Comparison of ENCODE assay signal across 8 cellular contexts in the genomic region with DNA sequence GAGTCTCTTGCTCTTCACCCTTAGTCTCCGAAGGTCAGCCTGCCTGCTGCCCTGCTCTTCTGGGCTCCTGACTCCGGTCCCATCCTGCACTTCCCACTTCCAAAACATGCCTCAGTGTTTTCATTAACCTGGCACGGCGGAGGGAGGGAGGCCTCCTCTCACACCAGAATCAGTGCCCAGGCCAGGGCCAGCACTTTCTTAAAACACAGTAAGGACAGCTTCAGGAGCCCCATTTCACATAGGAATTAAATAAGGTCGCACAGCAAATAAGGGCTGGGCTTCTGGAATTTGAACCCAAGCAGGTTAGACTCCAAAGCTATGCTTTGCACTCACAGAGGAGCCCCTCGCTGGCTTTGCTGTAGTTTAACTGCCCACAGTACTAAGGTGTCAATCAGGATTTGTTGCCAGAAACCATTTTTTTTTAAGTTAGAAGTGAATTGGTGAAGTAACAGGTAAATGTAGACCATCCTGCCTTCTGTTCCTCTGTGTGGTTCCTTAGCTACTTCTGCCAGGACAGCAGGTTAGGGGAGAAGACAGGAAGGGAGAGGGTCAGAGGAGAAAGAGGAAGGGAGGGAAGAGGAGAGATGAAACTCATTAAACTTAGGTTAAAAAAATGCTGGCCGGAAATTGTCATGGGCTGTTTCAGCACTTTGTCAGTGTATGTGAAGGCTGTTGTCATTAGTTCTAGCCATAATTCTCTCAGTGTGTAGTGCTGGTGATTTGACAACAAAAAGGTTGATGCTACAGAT. TPM values are rescaled to one million over a fixed set of nuclear protein-coding genes. Genes with fewer than 3 reads are reported as not detected.
DNase-seq lines count a peak whose midpoint lies in the region; ATAC-seq, FAIRE-seq and TF ChIP-seq lines count a peak whose summit lies in the region.

No MANE protein-coding gene starts in this region.

- H3K4me1 Mint-ChIP-seq in activated CD4-positive, alpha-beta T cell treated with anti-CD3 and anti-CD28 coated beads, Interleukin-2, amount 10 ng/mL, durations not matched to agents 24 days and 14 days, result peaks cover 18% of the 10 kb centered on the region
- peaks cover 64% of the 10 kb centered on the region for H3K4me1 Mint-ChIP-seq in astrocyte (ENCODE audit: low read depth, unreplicated experiment)

- no peaks in the 10 kb centered on the region for H3K79me2 ChIP-seq in astrocyte (ENCODE audit: insufficient read depth, low read length)

- intact Hi-C loops in activated CD4-positive, alpha-beta T cell treated with anti-CD3 and anti-CD28 coated beads, Interleukin-2, amount 10 ng/mL, durations not matched to agents 24 days and 14 days (cut with micrococcal nuclease), result no loop called here

- no peaks in the 10 kb centered on the region for H3K27me3 Mint-ChIP-seq in activated CD4-positive, alpha-beta T cell treated with anti-CD3 and anti-CD28 coated beads, Interleukin-2, amount 10 ng/mL, durations not matched to agents 24 days and 14 days
- H3K27me3 Mint-ChIP-seq in astrocyte (ENCODE audit: low read depth, unreplicated experiment), result no peaks in the 10 kb centered on the region

- H3K4me1 ChIP-seq in astrocyte (ENCODE audit: insufficient read depth, low read length) (peaks cover 33% of the 10 kb centered on the region), lung (ENCODE audit: control insufficient read depth in 2 of 2, insufficient read depth in 2 of 2, low read length in 2 of 2) (peaks cover 15 to 24% of the 10 kb centered on the region in 2 donors)

- peak overlapping the region; percentile 84 for H3K4me3 Mint-ChIP-seq in activated CD4-positive, alpha-beta T cell treated with anti-CD3 and anti-CD28 coated beads, Interleukin-2, amount 10 ng/mL, durations not matched to agents 24 days and 14 days
- H3K4me3 Mint-ChIP-seq in astrocyte (ENCODE audit: unreplicated experiment), result peak overlapping the region; percentile 90

- H3K36me3 ChIP-seq in astrocyte (ENCODE audit: insufficient read depth, low read length) (no peaks in the 10 kb centered on the region), lung (ENCODE audit: control insufficient read depth in 2 of 2, insufficient read depth in 2 of 2, low read length in 2 of 2) (peaks cover 0 to 1% of the 10 kb centered on the region in 2 donors)

- H2AFZ ChIP-seq in astrocyte (ENCODE audit: low read depth, low read length), result no peak overlapping the region

- no peak for TF ChIP-seq CTCF in astrocyte (IDR thresholded peaks at IDR 0.05; ENCODE audit: insufficient read depth, low read depth, low read length)
- no peak for TF ChIP-seq CTCF in lung (IDR thresholded peaks at IDR 0.05; ENCODE audit: control extremely low read depth, extremely low read depth)

- H3K27ac ChIP-seq in astrocyte (ENCODE audit: low read depth, low read length), result no peak overlapping the region
- peak overlapping the region in 1 of 2 donors; percentile 99 for H3K27ac ChIP-seq in lung (ENCODE audit: low read depth in 1 of 2, low read length in 1 of 2)
- H3K27ac ChIP-seq in temporal lobe (ENCODE audit: low read depth, low read length), result peak overlapping the region; percentile 95

- WGBS in lung, 2 donors, result 72 to 73% methylated on average over 7 of the region's 7 CpGs

- H3K9ac ChIP-seq in astrocyte (ENCODE audit: low read length), result peak overlapping the region; percentile 61

- no peak for ATAC-seq in lung (ENCODE audit: insufficient read depth, low FRiP score)
- no peak for ATAC-seq in GM18858 (IDR thresholded peaks at IDR 0.05; ENCODE audit: unreplicated experiment)

- peaks cover 10% of the 10 kb centered on the region for H3K36me3 Mint-ChIP-seq in activated CD4-positive, alpha-beta T cell treated with anti-CD3 and anti-CD28 coated beads, Interleukin-2, amount 10 ng/mL, durations not matched to agents 24 days and 14 days (ENCODE audit: low read depth)
- H3K36me3 Mint-ChIP-seq in astrocyte (ENCODE audit: low read depth, unreplicated experiment), result peaks cover 13% of the 10 kb centered on the region

- no peaks in the 10 kb centered on the region for H4K20me1 ChIP-seq in astrocyte (ENCODE audit: insufficient read depth, low read length)

- H3K9me3 Mint-ChIP-seq in activated CD4-positive, alpha-beta T cell treated with anti-CD3 and anti-CD28 coated beads, Interleukin-2, amount 10 ng/mL, durations not matched to agents 24 days and 14 days, result no peaks in the 10 kb centered on the region
- peaks cover 3% of the 10 kb centered on the region for H3K9me3 Mint-ChIP-seq in astrocyte (ENCODE audit: unreplicated experiment)

- H3K4me3 ChIP-seq in astrocyte (ENCODE audit: insufficient read depth, low read depth, low read length) (peak overlapping the region; percentile 63), lung (peak overlapping the region; percentile 60)

- no peak for FAIRE-seq in astrocyte (lab: Jason Lieb, UNC)

- peak overlapping the region; percentile 95 for H3K4me2 ChIP-seq in astrocyte (ENCODE audit: low read length)

- H3K27me3 ChIP-seq in astrocyte (ENCODE audit: insufficient read depth, low read length) (no peaks in the 10 kb centered on the region), lung (ENCODE audit: control insufficient read depth, insufficient read depth) (no peaks in the 10 kb centered on the region)

- no peak for DNase-seq in activated CD4-positive, alpha-beta T cell treated with anti-CD3 and anti-CD28 coated beads, Interleukin-2, amount 10 ng/mL, durations not matched to agents 24 days and 14 days
- DNase-seq in activated CD4-positive, alpha-beta T cell treated with anti-CD3 and anti-CD28 coated beads, Interleukin-2, amount 50 U/mL, for 48 hours, result no peak
- DNase-seq in astrocyte (ENCODE audit: low read depth) (no peak), lung (ENCODE audit: low spot score) (no peak), SW480 (ENCODE audit: low spot score) (no peak), OCI-M2 (lab: John Stamatoyannopoulos, UW; ENCODE audit: unreplicated experiment) (no peak)

- peak overlapping the region; percentile 41 for H3K27ac Mint-ChIP-seq in activated CD4-positive, alpha-beta T cell treated with anti-CD3 and anti-CD28 coated beads, Interleukin-2, amount 10 ng/mL, durations not matched to agents 24 days and 14 days
- peak overlapping the region; percentile 54 for H3K27ac Mint-ChIP-seq in astrocyte (ENCODE audit: unreplicated experiment)

- no peaks in the 10 kb centered on the region for H3K9me3 ChIP-seq in astrocyte (ENCODE audit: insufficient read depth, low read depth, low read length)
- H3K9me3 ChIP-seq in lung (ENCODE audit: control insufficient read depth in 2 of 2, insufficient read depth in 1 of 2, low read length in 1 of 2), result no peaks in the 10 kb centered on the region

RNA-seq across cellular contexts. Expression of gene RASSF4, which starts 1.1 kb away (rescaled TPM):
- total RNA-seq in activated CD4-positive, alpha-beta T cell treated with anti-CD3 and anti-CD28 coated beads, Interleukin-2, amount 10 ng/mL, durations not matched to agents 24 days and 14 days, result 1.3 and 1.5 TPM in 2 replicates
- total RNA-seq in astrocyte, result 69.9 and 83.0 TPM in 2 replicates
- total RNA-seq in lung, result 10 to 100 TPM; 38.8 to 44.3 TPM
- polyA plus RNA-seq in lung, result 10 to 100 TPM; 19.5 to 55.4 TPM
- total RNA-seq in temporal lobe, result 12.0 TPM

RNA-seq across cellular contexts. Expression of gene DEPP1, which starts 18.0 kb away (rescaled TPM):
- 3.3 and 4.3 TPM in 2 replicates for total RNA-seq in activated CD4-positive, alpha-beta T cell treated with anti-CD3 and anti-CD28 coated beads, Interleukin-2, amount 10 ng/mL, durations not matched to agents 24 days and 14 days
- total RNA-seq in astrocyte (6.6 and 8.0 TPM in 2 replicates), lung (100 to 1,000 TPM in 1 of 2 donors, 10 to 100 TPM in 1; 37.0 to 149 TPM), temporal lobe (3.4 TPM)
- polyA plus RNA-seq in lung, result 10 to 100 TPM; 48.3 to 91.9 TPM

RNA-seq across cellular contexts. Expression of gene ZNF22, which starts 40.1 kb away (rescaled TPM):
- 26.0 and 26.7 TPM in 2 replicates for total RNA-seq in activated CD4-positive, alpha-beta T cell treated with anti-CD3 and anti-CD28 coated beads, Interleukin-2, amount 10 ng/mL, durations not matched to agents 24 days and 14 days
- total RNA-seq in astrocyte, result 10.9 and 12.0 TPM in 2 replicates
- 10 to 100 TPM; 17.7 to 40.7 TPM for total RNA-seq in lung
- 10 to 100 TPM; 16.8 to 18.6 TPM for polyA plus RNA-seq in lung
- 34.4 TPM for total RNA-seq in temporal lobe

RNA-seq across cellular contexts. Expression of gene TMEM72, which starts 49.5 kb away (rescaled TPM):
- not detected in 2 replicates for total RNA-seq in activated CD4-positive, alpha-beta T cell treated with anti-CD3 and anti-CD28 coated beads, Interleukin-2, amount 10 ng/mL, durations not matched to agents 24 days and 14 days
- total RNA-seq in astrocyte, result not detected in 2 replicates
- total RNA-seq in lung, result under 1 TPM in 1 of 2 donors, not detected in 1; 0.11 TPM
- under 1 TPM; 0.02 to 0.04 TPM for polyA plus RNA-seq in lung
- not detected for total RNA-seq in temporal lobe
